8 cellular contexts compared by ENCODE assay signal in the genomic region with DNA sequence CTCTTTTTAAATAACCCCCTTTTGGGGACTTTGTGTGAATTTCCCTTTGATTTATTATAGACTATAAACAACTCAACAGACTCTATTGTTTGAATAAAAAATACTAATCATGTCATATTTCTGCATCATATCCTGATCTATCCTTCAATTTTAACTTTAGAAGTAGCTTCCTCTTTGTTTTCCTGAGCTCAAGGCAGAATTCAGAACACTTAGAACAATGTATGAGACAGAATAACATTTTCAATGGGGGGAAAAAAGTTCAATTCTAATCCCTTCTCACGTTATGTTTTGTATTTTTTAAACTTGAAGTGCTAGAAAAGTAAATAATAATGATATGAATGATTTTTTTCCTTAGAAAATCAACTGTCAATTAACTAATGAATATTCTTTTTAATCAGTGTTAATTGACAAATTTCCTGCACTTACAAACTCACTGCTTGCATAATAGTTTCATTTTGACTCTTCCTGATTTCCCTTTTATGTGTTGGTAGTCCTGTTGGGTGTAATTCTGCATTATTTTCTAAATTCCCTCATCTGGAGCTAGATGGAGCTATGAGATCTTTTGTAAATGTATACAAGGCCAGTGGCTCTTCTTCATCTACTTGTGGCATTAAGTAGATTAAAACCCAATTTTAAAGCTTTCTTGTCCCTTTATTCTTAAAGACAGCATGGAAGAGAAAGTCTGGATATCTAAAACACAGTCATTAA.
DNase-seq lines count a peak whose midpoint lies in the region; ATAC-seq and TF ChIP-seq lines count a peak whose summit lies in the region.

No MANE protein-coding gene starts in this region.

- intact Hi-C loops in activated CD4-positive, alpha-beta T cell treated with anti-CD3 and anti-CD28 coated beads, Interleukin-2, amount 10 ng/mL, durations not matched to agents 24 days and 14 days (cut with micrococcal nuclease), result loop anchor here (1.0 to 10.0 kb wide), 5 partner anchors 100 to 809 kb away; no protein-coding TSS in a partner anchor

- H3K27me3 ChIP-seq in neural progenitor cell, result no peaks in the 10 kb centered on the region

- H3K27ac ChIP-seq in neural progenitor cell (no peak overlapping the region), substantia nigra (ENCODE audit: low read depth, low read length, poor library complexity, severe bottlenecking) (no peak overlapping the region)

- no peaks in the 10 kb centered on the region for H3K36me3 ChIP-seq in neural progenitor cell

- no peak overlapping the region for H3K27ac Mint-ChIP-seq in activated CD4-positive, alpha-beta T cell treated with anti-CD3 and anti-CD28 coated beads, Interleukin-2, amount 10 ng/mL, durations not matched to agents 24 days and 14 days
- no peak overlapping the region for H3K27ac Mint-ChIP-seq in neural progenitor cell

- peaks cover 16% of the 10 kb centered on the region for H3K36me3 Mint-ChIP-seq in activated CD4-positive, alpha-beta T cell treated with anti-CD3 and anti-CD28 coated beads, Interleukin-2, amount 10 ng/mL, durations not matched to agents 24 days and 14 days (ENCODE audit: low read depth)
- no peaks in the 10 kb centered on the region for H3K36me3 Mint-ChIP-seq in neural progenitor cell

- no peaks in the 10 kb centered on the region for H3K79me2 ChIP-seq in neural progenitor cell (ENCODE audit: low read depth)

- peak; percentile 66 for DNase-seq in activated CD4-positive, alpha-beta T cell treated with anti-CD3 and anti-CD28 coated beads, Interleukin-2, amount 10 ng/mL, durations not matched to agents 24 days and 14 days
- DNase-seq in activated CD4-positive, alpha-beta T cell treated with anti-CD3 and anti-CD28 coated beads for 48 hours, result no peak
- DNase-seq in NCI-H526 treated with DMSO at 0.1 percent for 48 hours (lab: John Stamatoyannopoulos, UW), result peak; percentile 21
- peak; percentile 68 to 83 for DNase-seq in dermis microvascular lymphatic vessel endothelial cell (ENCODE audit: low read depth in 2 of 2)
- DNase-seq in neural progenitor cell (ENCODE audit: low spot score), result peak; percentile 28
- DNase-seq in substantia nigra (lab: John Stamatoyannopoulos, UW), result no peak
- DNase-seq in erythroblast (lab: John Stamatoyannopoulos, UW), result no peak

- H3K9me3 ChIP-seq in neural progenitor cell (ENCODE audit: low read depth), result no peaks in the 10 kb centered on the region

- no peak overlapping the region for H3K9ac ChIP-seq in neural progenitor cell

- no peak overlapping the region for H3K4me3 Mint-ChIP-seq in activated CD4-positive, alpha-beta T cell treated with anti-CD3 and anti-CD28 coated beads, Interleukin-2, amount 10 ng/mL, durations not matched to agents 24 days and 14 days
- H3K4me3 Mint-ChIP-seq in neural progenitor cell, result no peak overlapping the region

- TF ChIP-seq POLR2A in erythroblast (IDR thresholded peaks at IDR 0.05; ENCODE audit: low read length), result no peak

- H3K4me3 ChIP-seq in neural progenitor cell, result no peak overlapping the region

- H3F3A ChIP-seq in neural progenitor cell (ENCODE audit: low read depth), result no peaks in the 10 kb centered on the region

- peaks cover 10% of the 10 kb centered on the region for H3K9me3 Mint-ChIP-seq in activated CD4-positive, alpha-beta T cell treated with anti-CD3 and anti-CD28 coated beads, Interleukin-2, amount 10 ng/mL, durations not matched to agents 24 days and 14 days
- H3K9me3 Mint-ChIP-seq in neural progenitor cell, result no peaks in the 10 kb centered on the region

- no peaks in the 10 kb centered on the region for H3K4me1 ChIP-seq in neural progenitor cell

- no peak overlapping the region for H3K4me2 ChIP-seq in neural progenitor cell

- TF ChIP-seq CTCF in neural progenitor cell (IDR thresholded peaks at IDR 0.05), result peak; percentile 59

- H4K20me1 ChIP-seq in neural progenitor cell (ENCODE audit: low read depth), result no peaks in the 10 kb centered on the region

- peaks cover 21% of the 10 kb centered on the region for H3K4me1 Mint-ChIP-seq in activated CD4-positive, alpha-beta T cell treated with anti-CD3 and anti-CD28 coated beads, Interleukin-2, amount 10 ng/mL, durations not matched to agents 24 days and 14 days
- H3K4me1 Mint-ChIP-seq in neural progenitor cell, result peaks cover 2% of the 10 kb centered on the region

- no peak for ATAC-seq in HG03280 (IDR thresholded peaks at IDR 0.05; ENCODE audit: unreplicated experiment)

- H3K27me3 Mint-ChIP-seq in activated CD4-positive, alpha-beta T cell treated with anti-CD3 and anti-CD28 coated beads, Interleukin-2, amount 10 ng/mL, durations not matched to agents 24 days and 14 days, result peaks cover 15% of the 10 kb centered on the region
- no peaks in the 10 kb centered on the region for H3K27me3 Mint-ChIP-seq in neural progenitor cell (ENCODE audit: insufficient read depth, low read depth)

- no peak overlapping the region for H2AFZ ChIP-seq in neural progenitor cell (replicated peaks)

Comparison
In these comparisons a context has a peak if more than half of its experiments do, and no peak if none do; other contexts are left out.
1. DNase-seq: peak in activated CD4-positive, alpha-beta T cell treated with anti-CD3 and anti-CD28 coated beads, Interleukin-2, amount 10 ng/mL, durations not matched to agents 24 days and 14 days (single experiment), NCI-H526 treated with DMSO at 0.1 percent for 48 hours (single experiment), dermis microvascular lymphatic vessel endothelial cell (2 of 2) and neural progenitor cell (single experiment); none in activated CD4-positive, alpha-beta T cell treated with anti-CD3 and anti-CD28 coated beads for 48 hours (single experiment), substantia nigra (0 of 49) and erythroblast (0 of 2).